26 cellular contexts compared by ENCODE assay signal in the genomic region with DNA sequence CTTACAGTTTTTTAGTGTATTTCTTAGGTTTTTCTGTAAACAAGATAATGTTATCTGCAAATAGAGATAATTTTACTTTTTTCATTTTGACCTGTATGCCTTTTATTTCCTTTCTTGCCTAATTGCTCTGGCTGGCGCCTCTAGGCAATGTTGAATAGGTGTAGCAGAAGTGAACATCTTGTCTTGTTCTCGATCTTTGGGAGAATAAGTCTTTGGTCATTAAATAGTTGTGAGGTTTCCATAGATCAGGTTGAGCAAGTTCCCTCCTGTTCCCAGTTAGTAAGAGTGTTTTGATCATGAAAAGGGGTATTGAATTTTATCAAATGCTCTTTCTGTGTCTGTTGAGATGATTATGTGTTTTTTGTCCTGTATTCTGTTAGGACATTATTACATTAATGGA. TPM values are rescaled to one million over a fixed set of nuclear protein-coding genes. Genes with fewer than 3 reads are reported as not detected.
DNase-seq lines count a peak whose midpoint lies in the region; ATAC-seq, FAIRE-seq and TF ChIP-seq lines count a peak whose summit lies in the region.
"Had no signal": no experiment of that assay in that cellular context is flagged by ENCODE, and none has a peak within 500 bp of the region (broad histone marks: within the 10 kb centered on the region; RNA-seq: fewer than 3 reads in every experiment).

No MANE protein-coding gene starts in this region.

- H3K27me3 Mint-ChIP-seq in central memory CD8-positive, alpha-beta T cell = no peaks in the 10 kb centered on the region
- H3K27me3 Mint-ChIP-seq in progenitor cell of endocrine pancreas = no peaks in the 10 kb centered on the region
- H3K27me3 Mint-ChIP-seq: CD8-positive, alpha-beta memory T cell had no signal

- H3K9me3 ChIP-seq in Karpas-422 (ENCODE audit: low read length) (no peaks in the 10 kb centered on the region), BE2C (no peaks in the 10 kb centered on the region)
- H3K9me3 ChIP-seq: A549, Peyer's patch, SJSA1 had no signal

- no peaks in the 10 kb centered on the region for H3K9me2 ChIP-seq in Karpas-422 (replicated peaks; ENCODE audit: insufficient read depth, low read length)

- peaks cover 50% of the 10 kb centered on the region for H3K36me3 Mint-ChIP-seq in central memory CD8-positive, alpha-beta T cell (ENCODE audit: insufficient read depth)
- H3K36me3 Mint-ChIP-seq in progenitor cell of endocrine pancreas (ENCODE audit: insufficient read depth) = peaks cover 58% of the 10 kb centered on the region

- peak overlapping the region; percentile 2 for H3K27ac Mint-ChIP-seq in central memory CD8-positive, alpha-beta T cell (ENCODE audit: low read depth)
- H3K27ac Mint-ChIP-seq in progenitor cell of endocrine pancreas = peak overlapping the region; percentile 5

- FAIRE-seq in D721Med (lab: Jason Lieb, UNC) (peak; percentile 46), RCC 7860 (lab: Jason Lieb, UNC) (no peak)
- FAIRE-seq: A549, H1 had no signal

- H3K27me3 ChIP-seq in Karpas-422 (ENCODE audit: low read length) (no peaks in the 10 kb centered on the region), BE2C (no peaks in the 10 kb centered on the region)
- H3K27me3 ChIP-seq: MG63, Peyer's patch, SJSA1 had no signal

- H4K20me1 ChIP-seq in Karpas-422 (ENCODE audit: insufficient read depth, low read depth, low read length) = no peaks in the 10 kb centered on the region

- peaks cover 30% of the 10 kb centered on the region for H3K36me3 ChIP-seq in Karpas-422 (ENCODE audit: insufficient read depth, low read length)
- peaks cover 92% of the 10 kb centered on the region for H3K36me3 ChIP-seq in BE2C

- no peaks in the 10 kb centered on the region for H3K9me3 Mint-ChIP-seq in central memory CD8-positive, alpha-beta T cell
- H3K9me3 Mint-ChIP-seq in progenitor cell of endocrine pancreas (ENCODE audit: low read depth) = peaks cover 6% of the 10 kb centered on the region
- H3K9me3 Mint-ChIP-seq: CD8-positive, alpha-beta memory T cell had no signal

- H3K4me1 ChIP-seq in Karpas-422 (ENCODE audit: low read length) (peaks cover 41% of the 10 kb centered on the region), BE2C (no peaks in the 10 kb centered on the region)
- H3K4me1 ChIP-seq: A549, Peyer's patch had no signal

- no peak for ATAC-seq in central memory CD8-positive, alpha-beta T cell (replicated peaks; ENCODE audit: extremely low read depth, poor library complexity, severe bottlenecking)
- ATAC-seq: A549, HCT116, Right ventricle myocardium inferior had no signal

- peak overlapping the region; percentile 28 for H3K4me2 ChIP-seq in Karpas-422 (ENCODE audit: low read depth, low read length, poor library complexity, severe bottlenecking)
- H3K4me2 ChIP-seq: A549 had no signal

- no peak for TF ChIP-seq CTCF in D721Med (IDR thresholded peaks at IDR 0.05; ENCODE audit: insufficient read depth, missing control alignments)
- no peak for TF ChIP-seq CTCF in progenitor cell of endocrine pancreas (IDR thresholded peaks at IDR 0.05; ENCODE audit: unreplicated experiment)
- no peak for TF ChIP-seq CTCF in BE2C (IDR thresholded peaks at IDR 0.05; ENCODE audit: low read depth, low read length)

- no peak for DNase-seq in D721Med (ENCODE audit: insufficient read length, low spot score)
- no peak for DNase-seq in Karpas-422
- no peak for DNase-seq in central memory CD8-positive, alpha-beta T cell (ENCODE audit: low spot score in 2 of 2)
- no peak for DNase-seq in progenitor cell of endocrine pancreas (ENCODE audit: low spot score, unreplicated experiment)
- no peak for DNase-seq in BE2C
- no peak for DNase-seq in NCI-H2029 (lab: John Stamatoyannopoulos, UW)
- DNase-seq in activated T-cell treated with anti-CD3 and anti-CD28 coated beads, Interleukin-2, amount 50 U/mL, for 1 hour = no peak
- DNase-seq in RCC 7860 (ENCODE audit: low spot score) = no peak
- DNase-seq: Calu3; CD8-positive, alpha-beta memory T cell; GDM1; Kasumi-1; MG63; NCI-H1436; NCI-H187 treated with DMSO at 0.1 percent for 48 hours; NCI-H226; NCI-H510A treated with DMSO at 0.1 percent for 48 hours; NCI-H748 treated with DMSO at 0.1 percent for 48 hours; NK-92 treated with Interleukin-12 subunit alpha and Interleukin-12 subunit beta, amount 100 ng/mL, for 24 hours; Peyer's patch had no signal

- H3K4me1 Mint-ChIP-seq in central memory CD8-positive, alpha-beta T cell = peaks cover 19% of the 10 kb centered on the region
- H3K4me1 Mint-ChIP-seq in progenitor cell of endocrine pancreas (ENCODE audit: low read depth) = no peaks in the 10 kb centered on the region

- H3K4me3 Mint-ChIP-seq in central memory CD8-positive, alpha-beta T cell = no peak overlapping the region
- no peak overlapping the region for H3K4me3 Mint-ChIP-seq in progenitor cell of endocrine pancreas (ENCODE audit: low read depth)
- H3K4me3 Mint-ChIP-seq: CD8-positive, alpha-beta memory T cell had no signal

- peaks cover 14% of the 10 kb centered on the region for H3K79me2 ChIP-seq in Karpas-422 (ENCODE audit: low read length)

- H3K9ac ChIP-seq in Karpas-422 (ENCODE audit: low read length) = no peak overlapping the region

- H3K4me3 ChIP-seq in Karpas-422 (ENCODE audit: low read length) (no peak overlapping the region), BE2C (ENCODE audit: low read depth, low read length) (no peak overlapping the region)
- H3K4me3 ChIP-seq: A549, MG63, Peyer's patch, SJSA1 had no signal

- peak overlapping the region; percentile 92 for H3K27ac ChIP-seq in Karpas-422 (ENCODE audit: low read length)
- H3K27ac ChIP-seq: A549, C4-2B, Peyer's patch, SJSA1 had no signal

- no peak overlapping the region for H2AFZ ChIP-seq in Karpas-422 (ENCODE audit: low read length)

RNA-seq across cellular contexts. Expression of gene PIH1D2, which starts 24.0 kb away (rescaled TPM):
- 1.3 and 1.4 TPM in 2 replicates for total RNA-seq in Karpas-422 (2014; rRNA removed; shearing (Covaris generic); ENCODE audit: low replicate concordance)
- total RNA-seq in progenitor cell of endocrine pancreas = 4.9 and 6.2 TPM in 2 replicates
- polyA plus RNA-seq in BE2C (2012; ENCODE audit: insufficient read depth, insufficient read length, low read depth) = not detected
- polyA plus RNA-seq: CD8-positive, alpha-beta memory T cell had no signal

RNA-seq across cellular contexts. Expression of gene NKAPD1, which starts 24.3 kb away (rescaled TPM):
- 11.5 and 11.7 TPM in 2 replicates for total RNA-seq in Karpas-422 (2014; rRNA removed; shearing (Covaris generic); ENCODE audit: low replicate concordance)
- 27.2 and 29.6 TPM in 2 replicates for total RNA-seq in progenitor cell of endocrine pancreas
- polyA plus RNA-seq in BE2C (2012; ENCODE audit: insufficient read depth, insufficient read length, low read depth) = 30.7 TPM

RNA-seq across cellular contexts. Expression of gene DLAT, which starts 24.6 kb away (rescaled TPM):
- total RNA-seq in Karpas-422 (2014; rRNA removed; shearing (Covaris generic); ENCODE audit: low replicate concordance) = 26.1 and 39.8 TPM in 2 replicates
- total RNA-seq in progenitor cell of endocrine pancreas = 36.7 and 38.7 TPM in 2 replicates
- polyA plus RNA-seq in BE2C (2012; ENCODE audit: insufficient read depth, insufficient read length, low read depth) = 57.2 TPM

RNA-seq across cellular contexts. Expression of gene TIMM8B, which starts 36.8 kb away (rescaled TPM):
- 53.3 and 73.4 TPM in 2 replicates for total RNA-seq in Karpas-422 (2014; rRNA removed; shearing (Covaris generic); ENCODE audit: low replicate concordance)
- total RNA-seq in progenitor cell of endocrine pancreas = 71.2 and 71.7 TPM in 2 replicates
- polyA plus RNA-seq in BE2C (2012; ENCODE audit: insufficient read depth, insufficient read length, low read depth) = 380 TPM

RNA-seq across cellular contexts. Expression of gene SDHD, which starts 36.9 kb away (rescaled TPM):
- 57.4 and 79.6 TPM in 2 replicates for total RNA-seq in Karpas-422 (2014; rRNA removed; shearing (Covaris generic); ENCODE audit: low replicate concordance)
- 40.4 and 46.9 TPM in 2 replicates for total RNA-seq in progenitor cell of endocrine pancreas
- polyA plus RNA-seq in BE2C (2012; ENCODE audit: insufficient read depth, insufficient read length, low read depth) = 194 TPM
